20 cellular contexts compared by ENCODE assay signal in the genomic region with DNA sequence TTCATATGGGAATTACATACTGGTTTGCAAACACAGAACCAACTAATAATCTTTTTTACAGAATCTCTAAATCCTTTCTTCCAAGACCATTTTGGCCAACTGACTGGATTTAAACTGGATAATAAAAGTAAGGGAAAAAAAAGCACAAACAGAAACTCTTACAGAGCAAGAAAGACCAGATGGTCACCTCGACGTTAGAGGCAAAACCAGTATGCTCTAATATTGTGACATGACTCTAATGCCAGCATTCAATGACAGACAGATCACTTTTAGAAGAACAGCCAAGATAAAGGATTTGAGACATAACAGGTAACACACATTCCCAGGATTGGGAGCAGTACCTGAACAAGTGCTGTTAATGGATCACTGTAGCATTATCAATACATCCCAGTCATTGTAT. TPM values are rescaled to one million over a fixed set of nuclear protein-coding genes. Genes with fewer than 3 reads are reported as not detected.
DNase-seq lines count a peak whose midpoint lies in the region; ATAC-seq, FAIRE-seq and TF ChIP-seq lines count a peak whose summit lies in the region.
"Had no signal": no experiment of that assay in that cellular context is flagged by ENCODE, and none has a peak within 500 bp of the region (broad histone marks: within the 10 kb centered on the region; RNA-seq: fewer than 3 reads in every experiment).

No MANE protein-coding gene starts in this region.

- H3K9me3 Mint-ChIP-seq in brain = peaks cover 6 to 12% (median 11%) of the 10 kb centered on the region in 5 experiments
- H3K9me3 Mint-ChIP-seq in effector memory CD8-positive, alpha-beta T cell = no peaks in the 10 kb centered on the region

- peaks cover 5% of the 10 kb centered on the region for H3K4me1 Mint-ChIP-seq in brain
- peaks cover 7% of the 10 kb centered on the region in 2 donors for H3K4me1 Mint-ChIP-seq in effector memory CD8-positive, alpha-beta T cell (ENCODE audit: low read depth in 2 of 2)
- H3K4me1 Mint-ChIP-seq: CD14-positive monocyte had no signal

- peaks cover 1% of the 10 kb centered on the region for H3K27me3 Mint-ChIP-seq in brain
- H3K27me3 Mint-ChIP-seq in effector memory CD8-positive, alpha-beta T cell = no peaks in the 10 kb centered on the region
- H3K27me3 Mint-ChIP-seq: CD4-positive, alpha-beta memory T cell had no signal

- peak overlapping the region in 4 of 5 experiments; percentile 30 to 38 (median 35) for H3K27ac Mint-ChIP-seq in brain
- peak overlapping the region; percentile 23 to 35 for H3K27ac Mint-ChIP-seq in effector memory CD8-positive, alpha-beta T cell
- H3K27ac Mint-ChIP-seq: HFFc6 had no signal

- DNase-seq in cardiac muscle cell (ENCODE audit: low read depth in 1 of 2, low spot score in 1 of 2) (no peak), left ventricle myocardium superior (no peak), frontal cortex (ENCODE audit: low spot score in 2 of 2) (no peak)
- no peak for DNase-seq in effector memory CD8-positive, alpha-beta T cell
- DNase-seq in activated CD4-positive, alpha-beta T cell treated with anti-CD3 and anti-CD28 coated beads, Interleukin-2, amount 50 U/mL, for 1 hour = no peak
- DNase-seq: 8988T; CD4-positive, alpha-beta memory T cell; DMS153; DMS79; GF-D8; GOT3; H7; HFFc6 had no signal

- H3K27ac ChIP-seq in cardiac muscle cell = peak overlapping the region; percentile 38
- H3K27ac ChIP-seq: BLaER1 had no signal

- FAIRE-seq in frontal cortex (lab: Jason Lieb, UNC) = no peak
- FAIRE-seq: GM12878, HepG2 had no signal

- H3K4me1 ChIP-seq in cardiac muscle cell (ENCODE audit: low read depth) = peaks cover 9% of the 10 kb centered on the region
- H3K4me1 ChIP-seq: BLaER1 had no signal

- no peaks in the 10 kb centered on the region for H3K9me3 ChIP-seq in cardiac muscle cell (ENCODE audit: low read depth)

- ATAC-seq in left ventricle myocardium superior = no peak
- no peak for ATAC-seq in effector memory CD8-positive, alpha-beta T cell (replicated peaks)
- ATAC-seq in HG03457 (IDR thresholded peaks at IDR 0.05; ENCODE audit: unreplicated experiment) = no peak
- ATAC-seq: GM12878, HCT116, HepG2 had no signal

- H3K36me3 Mint-ChIP-seq in brain = peaks cover 90% of the 10 kb centered on the region
- peaks cover 62% of the 10 kb centered on the region for H3K36me3 Mint-ChIP-seq in effector memory CD8-positive, alpha-beta T cell (ENCODE audit: insufficient read depth)

- TF ChIP-seq CTCF in cardiac muscle cell (IDR thresholded peaks at IDR 0.05; ENCODE audit: low read depth, low read length) (no peak), brain (conservative IDR thresholded peaks at IDR 0.05) (no peak)

- no peak overlapping the region for H3K4me3 Mint-ChIP-seq in brain
- no peak overlapping the region for H3K4me3 Mint-ChIP-seq in effector memory CD8-positive, alpha-beta T cell
- H3K4me3 Mint-ChIP-seq: CD14-positive monocyte; CD4-positive, alpha-beta memory T cell; HFFc6 had no signal

- intact Hi-C loops in left ventricle myocardium superior (cut with micrococcal nuclease) = no loop called here

- no peaks in the 10 kb centered on the region for H3K27me3 ChIP-seq in cardiac muscle cell
- H3K27me3 ChIP-seq: BLaER1 had no signal

- H3K36me3 ChIP-seq in cardiac muscle cell = peaks cover 22% of the 10 kb centered on the region

- no peak overlapping the region for H3K4me3 ChIP-seq in cardiac muscle cell
- H3K4me3 ChIP-seq: BLaER1, GM12878 had no signal

RNA-seq across cellular contexts. Expression of gene DHX36, which starts 50.9 kb away (rescaled TPM):
- total RNA-seq in cardiac muscle cell (12.3 and 38.2 TPM in 2 replicates), left ventricle myocardium superior (31.0 TPM), frontal cortex (114 TPM)
- polyA plus RNA-seq in cardiac muscle cell (24.8 and 26.2 TPM in 2 replicates), brain (ENCODE audit: insufficient read depth, low read depth, low replicate concordance) (21.2 TPM)
